In genomic region chr20:53760025-53760441, GRCh38 we compare ENCODE assay signal across 20 cellular contexts.
DNase-seq lines count a peak whose midpoint lies in the region; ATAC-seq and TF ChIP-seq lines count a peak whose summit lies in the region.
"Had no signal": no experiment of that assay in that cellular context is flagged by ENCODE, and none has a peak within 500 bp of the region (broad histone marks: within the 10 kb centered on the region; RNA-seq: fewer than 3 reads in every experiment).

No MANE protein-coding gene starts in this region.

- H3K79me2 ChIP-seq in DOHH2 (ENCODE audit: control insufficient read depth, low read length) (no peaks in the 10 kb centered on the region), OCI-LY7 (ENCODE audit: insufficient read depth, low read depth, low read length) (no peaks in the 10 kb centered on the region)

- no peaks in the 10 kb centered on the region for H3K27me3 ChIP-seq in DOHH2 (ENCODE audit: control insufficient read depth, low read length)

- peak overlapping the region; percentile 56; the same call in 1 of the 2 replicates for H2AFZ ChIP-seq in OCI-LY7 (ENCODE audit: low read length)
- H2AFZ ChIP-seq: GM23248 had no signal

- H3K4me1 ChIP-seq in DOHH2 (ENCODE audit: control insufficient read depth, low read length) (peaks cover 24% of the 10 kb centered on the region), OCI-LY7 (ENCODE audit: insufficient read depth, low read length, poor library complexity, severe bottlenecking) (peaks cover 6% of the 10 kb centered on the region)

- no peaks in the 10 kb centered on the region for H4K20me1 ChIP-seq in DOHH2 (ENCODE audit: control insufficient read depth, insufficient read depth, low read depth, low read length)
- no peaks in the 10 kb centered on the region for H4K20me1 ChIP-seq in OCI-LY7 (ENCODE audit: insufficient read depth, low read length)

- ATAC-seq in HG03135 (IDR thresholded peaks at IDR 0.05; ENCODE audit: unreplicated experiment): peak; percentile 59
- ATAC-seq in HG02840 (IDR thresholded peaks at IDR 0.05; ENCODE audit: low FRiP score, unreplicated experiment): no peak
- ATAC-seq: A549, left cardiac atrium, WTC11 had no signal

- TF ChIP-seq CTCF in DOHH2 (IDR thresholded peaks at IDR 0.05; ENCODE audit: low read depth, low read length, poor library complexity, severe bottlenecking) (no peak), GM20000 (IDR thresholded peaks at IDR 0.05; ENCODE audit: extremely low read depth, missing control alignments) (no peak), OCI-LY7 (conservative IDR thresholded peaks at IDR 0.05; ENCODE audit: low read length) (no peak)

- BruUV-seq in OCI-LY7 (replicated peaks; lab: Mats Ljungman, UMichigan): no TSS peak

- H3F3A ChIP-seq in DOHH2 (ENCODE audit: control insufficient read depth, insufficient read depth): peaks cover 7% of the 10 kb centered on the region; the same call in 1 of the 2 replicates

- H3K27ac ChIP-seq in DOHH2 (ENCODE audit: low read depth, low read length) (no peak overlapping the region), OCI-LY7 (ENCODE audit: low read depth, low read length, poor library complexity, severe bottlenecking) (no peak overlapping the region)
- H3K27ac ChIP-seq: GM23248, RWPE1 had no signal

- POLR2A ChIA-PET in OCI-LY7 (lab: Charles Lee): no interaction called here

- intact Hi-C loops in OCI-LY7 (cut with micrococcal nuclease; ENCODE audit: unreplicated experiment): no loop called here

- no peaks in the 10 kb centered on the region for H3K36me3 ChIP-seq in DOHH2 (ENCODE audit: control insufficient read depth, low read length)
- H3K36me3 ChIP-seq in OCI-LY7 (ENCODE audit: insufficient read depth, low read length): no peaks in the 10 kb centered on the region

- no peak overlapping the region for H3K4me3 ChIP-seq in DOHH2 (ENCODE audit: low read length)
- H3K4me3 ChIP-seq in OCI-LY7 (ENCODE audit: low read depth, low read length, poor library complexity, severe bottlenecking): no peak overlapping the region
- H3K4me3 ChIP-seq: A549, GM23248 had no signal

- H3K9me2 ChIP-seq in DOHH2 (replicated peaks; ENCODE audit: control insufficient read depth, low read length): no peaks in the 10 kb centered on the region
- no peaks in the 10 kb centered on the region for H3K9me2 ChIP-seq in OCI-LY7 (ENCODE audit: insufficient read depth, low read length)

- CTCF ChIA-PET in OCI-LY7 (lab: Charles Lee; ENCODE audit: unreplicated experiment): no interaction called here

- no peaks in the 10 kb centered on the region for H3K9me3 ChIP-seq in DOHH2 (ENCODE audit: control insufficient read depth, insufficient read depth, low read length)
- no peaks in the 10 kb centered on the region for H3K9me3 ChIP-seq in OCI-LY7 (ENCODE audit: low read length)
- H3K9me3 ChIP-seq: A549 had no signal

- DNase-seq in GM20000 (ENCODE audit: low spot score): peak; percentile 46
- DNase-seq in OCI-LY7 (ENCODE audit: low spot score): no peak
- DNase-seq in DMS153 (lab: John Stamatoyannopoulos, UW): no peak
- DNase-seq in NCI-H1694 treated with DMSO at 0.1 percent for 48 hours (lab: John Stamatoyannopoulos, UW): no peak
- DNase-seq in NCI-H2196 treated with DMSO at 0.1 percent for 48 hours (lab: John Stamatoyannopoulos, UW; ENCODE audit: unreplicated experiment): no peak
- DNase-seq: amniotic stem cell; CD4-positive, CD25-positive, alpha-beta regulatory T cell; central memory CD4-positive, alpha-beta T cell; DMS79 treated with DMSO at 0.1 percent for 48 hours; effector memory CD4-positive, alpha-beta T cell; GM23248; left cardiac atrium; NCI-H2081; stimulated activated CD4-positive, alpha-beta T cell treated with anti-CD3 and anti-CD28 coated beads, Interleukin-4, amount 100 ng/mL, for 4 hours had no signal

- H3K4me2 ChIP-seq in DOHH2 (ENCODE audit: low read length): peak overlapping the region; percentile 29
- H3K4me2 ChIP-seq in OCI-LY7 (ENCODE audit: low read length): no peak overlapping the region
- H3K4me2 ChIP-seq: A549 had no signal
